Comparison of ENCODE assay signal across 21 cellular contexts in the genomic region with DNA sequence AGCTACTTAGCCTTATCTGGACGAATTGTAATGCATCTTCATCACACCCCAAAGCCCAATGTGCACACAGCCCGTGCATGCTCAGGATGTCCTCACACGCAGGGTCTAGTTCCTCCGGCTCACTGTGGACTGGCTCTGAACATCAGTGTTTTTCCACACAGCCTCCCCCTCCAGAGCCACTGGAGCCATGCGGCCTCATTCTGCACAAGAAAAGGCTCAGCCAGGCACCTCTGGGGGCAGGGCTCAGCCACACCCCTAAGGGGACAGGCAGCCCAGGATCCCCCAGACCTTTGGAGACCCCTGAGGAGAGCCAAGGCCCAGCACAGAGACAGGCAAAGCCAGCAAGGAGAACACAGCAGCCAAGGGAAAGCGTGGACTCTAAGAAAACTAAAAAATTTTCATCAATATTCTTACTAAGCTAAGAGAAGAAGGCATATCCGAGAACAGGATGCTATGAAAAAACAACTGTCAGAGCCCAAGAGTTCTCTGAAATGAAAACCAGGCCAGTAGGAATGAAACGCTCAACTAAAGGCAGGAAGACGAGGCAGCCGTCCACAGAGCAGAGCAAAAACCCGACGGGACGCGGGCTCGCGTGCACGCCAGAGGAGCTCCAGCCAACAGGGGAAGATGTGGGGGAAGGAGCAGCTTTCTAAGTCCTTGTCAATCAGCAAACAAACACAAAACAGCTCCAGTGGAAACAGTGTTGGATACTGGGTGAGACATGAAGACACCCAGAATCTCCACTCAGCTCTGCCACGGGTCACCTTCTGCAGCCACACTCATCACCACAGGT.
"Had no signal": no experiment of that assay in that cellular context is flagged by ENCODE, and none has a peak within 500 bp of the region (broad histone marks: within the 10 kb centered on the region; RNA-seq: fewer than 3 reads in every experiment).

No MANE protein-coding gene starts in this region.

- ATAC-seq: activated CD4-positive, alpha-beta T cell treated with anti-CD3 and anti-CD28 coated beads for 36 hours; activated T-helper 17 cell treated with anti-CD3 and anti-CD28 coated beads, Interleukin-2, amount 50 U/mL, for 72 hours; left lobe of liver; mucosa of descending colon; sciatic nerve; stimulated activated memory B cell treated with anti-CD40 and anti-IgM and Interleukin-4, amounts not matched to agents 10 μg/mL and 1 μg/mL and 100 μg/mL, for 72 hours; upper lobe of right lung had no signal

- H3K4me3 ChIP-seq: ascending aorta, hepatocyte, mucosa of descending colon, ovary, thoracic aorta, upper lobe of right lung had no signal

- H3K27ac Mint-ChIP-seq: activated CD4-positive, alpha-beta T cell treated with anti-CD3 and anti-CD28 coated beads for 36 hours; activated naive CD4-positive, alpha-beta T cell treated with anti-CD3 and anti-CD28 coated beads, Interleukin-2, amount 10 ng/mL, durations not matched to agents 7 days and 5 days; activated T-helper 17 cell treated with anti-CD3 and anti-CD28 coated beads, Interleukin-2, amount 50 U/mL, for 72 hours; dendritic cell treated with granulocyte-macrophage colony-stimulating factor and Interleukin-4, amounts not matched to agents 40 ng/mL and 50 ng/mL, for 4 days; stimulated activated memory B cell treated with anti-CD40 and anti-IgM and Interleukin-4, amounts not matched to agents 10 μg/mL and 1 μg/mL and 100 μg/mL, for 72 hours had no signal

- H3K36me3 Mint-ChIP-seq: naive B cell had no signal

- H3K36me3 ChIP-seq: ovary had no signal

- H3K9me3 Mint-ChIP-seq: activated naive CD4-positive, alpha-beta T cell treated with anti-CD3 and anti-CD28 coated beads, Interleukin-2, amount 10 ng/mL, durations not matched to agents 7 days and 5 days; activated T-helper 17 cell treated with anti-CD3 and anti-CD28 coated beads, Interleukin-2, amount 50 U/mL, for 72 hours; dendritic cell treated with granulocyte-macrophage colony-stimulating factor and Interleukin-4, amounts not matched to agents 40 ng/mL and 50 ng/mL, for 4 days; naive B cell; neural crest cell; stimulated activated memory B cell treated with anti-CD40 and anti-IgM and Interleukin-4, amounts not matched to agents 10 μg/mL and 1 μg/mL and 100 μg/mL, for 72 hours had no signal

- H3K9me3 ChIP-seq: ascending aorta, mucosa of descending colon, ovary, thoracic aorta, upper lobe of right lung had no signal

- H3K4me2 ChIP-seq: hepatocyte had no signal

- H2AFZ ChIP-seq: hepatocyte had no signal

- H3K79me2 ChIP-seq: hepatocyte had no signal

- H3K4me1 ChIP-seq: ascending aorta, upper lobe of right lung had no signal

- FAIRE-seq: kidney had no signal

- H3K4me1 Mint-ChIP-seq: activated CD4-positive, alpha-beta T cell treated with anti-CD3 and anti-CD28 coated beads for 36 hours; activated naive CD4-positive, alpha-beta T cell treated with anti-CD3 and anti-CD28 coated beads, Interleukin-2, amount 10 ng/mL, durations not matched to agents 7 days and 5 days; naive B cell; stimulated activated memory B cell treated with anti-CD40 and anti-IgM and Interleukin-4, amounts not matched to agents 10 μg/mL and 1 μg/mL and 100 μg/mL, for 72 hours had no signal

- DNase-seq: activated CD4-positive, alpha-beta T cell treated with anti-CD3 and anti-CD28 coated beads for 36 hours; activated CD4-positive, alpha-beta T cell treated with anti-CD3 and anti-CD28 coated beads, Interleukin-2, amount 50 U/mL, for 48 hours; activated naive CD4-positive, alpha-beta T cell treated with anti-CD3 and anti-CD28 coated beads, Interleukin-2, amount 10 ng/mL, durations not matched to agents 7 days and 5 days; cerebellar nuclear complex; effector CD8-positive, alpha-beta T cell; kidney; mammary epithelial cell; naive B cell; ovary; stimulated activated CD4-positive, alpha-beta T cell treated with anti-CD3 and anti-CD28 coated beads, Interleukin-4, amount 100 ng/mL, for 24 hours had no signal

- H3K27me3 Mint-ChIP-seq: activated CD4-positive, alpha-beta T cell treated with anti-CD3 and anti-CD28 coated beads for 36 hours; activated naive CD4-positive, alpha-beta T cell treated with anti-CD3 and anti-CD28 coated beads, Interleukin-2, amount 10 ng/mL, durations not matched to agents 7 days and 5 days; activated T-helper 17 cell treated with anti-CD3 and anti-CD28 coated beads, Interleukin-2, amount 50 U/mL, for 72 hours; dendritic cell treated with granulocyte-macrophage colony-stimulating factor and Interleukin-4, amounts not matched to agents 40 ng/mL and 50 ng/mL, for 4 days; naive B cell; stimulated activated memory B cell treated with anti-CD40 and anti-IgM and Interleukin-4, amounts not matched to agents 10 μg/mL and 1 μg/mL and 100 μg/mL, for 72 hours had no signal

- H3K4me3 Mint-ChIP-seq: activated CD4-positive, alpha-beta T cell treated with anti-CD3 and anti-CD28 coated beads for 36 hours; activated naive CD4-positive, alpha-beta T cell treated with anti-CD3 and anti-CD28 coated beads, Interleukin-2, amount 10 ng/mL, durations not matched to agents 7 days and 5 days; activated T-helper 17 cell treated with anti-CD3 and anti-CD28 coated beads, Interleukin-2, amount 50 U/mL, for 72 hours; dendritic cell treated with granulocyte-macrophage colony-stimulating factor and Interleukin-4, amounts not matched to agents 40 ng/mL and 50 ng/mL, for 4 days; naive B cell; neural crest cell; stimulated activated memory B cell treated with anti-CD40 and anti-IgM and Interleukin-4, amounts not matched to agents 10 μg/mL and 1 μg/mL and 100 μg/mL, for 72 hours had no signal

- H3K27ac ChIP-seq: ascending aorta, hepatocyte, ovary, thoracic aorta, upper lobe of right lung had no signal

- H3K27me3 ChIP-seq: ascending aorta, hepatocyte, ovary, upper lobe of right lung had no signal
